ENCODE assay signal across 18 cellular contexts in the genomic region with DNA sequence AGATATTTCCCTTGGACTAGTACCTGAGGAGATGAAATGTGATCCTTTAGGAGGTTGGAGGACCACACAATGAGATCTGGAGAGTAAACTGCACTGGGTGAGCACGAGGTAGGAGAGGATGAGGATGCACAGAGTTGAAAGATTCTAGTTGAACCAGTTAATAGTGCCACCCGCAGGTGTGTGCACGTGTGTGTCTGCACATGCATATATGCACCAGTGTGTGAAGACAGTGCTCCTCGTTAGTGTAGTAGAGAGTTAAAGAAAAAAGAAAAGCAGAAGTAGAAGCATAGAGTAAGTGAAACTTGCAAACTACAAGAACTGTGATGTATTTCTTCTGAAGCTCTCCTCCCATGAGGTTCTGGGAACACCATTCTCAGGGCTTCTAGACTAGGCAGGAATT. TPM values are rescaled to one million over a fixed set of nuclear protein-coding genes. Genes with fewer than 3 reads are reported as not detected.
DNase-seq lines count a peak whose midpoint lies in the region; ATAC-seq and TF ChIP-seq lines count a peak whose summit lies in the region.
"Had no signal": no experiment of that assay in that cellular context is flagged by ENCODE, and none has a peak within 500 bp of the region (broad histone marks: within the 10 kb centered on the region; RNA-seq: fewer than 3 reads in every experiment).

No MANE protein-coding gene starts in this region.

- peaks cover 0 to 6% (median 0%) of the 10 kb centered on the region in 11 donors for H3K9me3 Mint-ChIP-seq in naive thymus-derived CD4-positive, alpha-beta T cell
- H3K9me3 Mint-ChIP-seq in activated naive CD4-positive, alpha-beta T cell treated with anti-CD3 and anti-CD28 coated beads, Interleukin-2, amount 50 U/mL, for 72 hours = peaks cover 4 to 12% of the 10 kb centered on the region in 2 donors
- H3K9me3 Mint-ChIP-seq: nephron had no signal

- CTCF ChIA-PET in naive thymus-derived CD4-positive, alpha-beta T cell (lab: Charles Lee) = no interaction called here

- H3K9me2 ChIP-seq in Loucy (replicated peaks; ENCODE audit: low read depth, low read length) = no peaks in the 10 kb centered on the region

- H2AFZ ChIP-seq in Loucy (ENCODE audit: low read length) = no peak overlapping the region

- no peaks in the 10 kb centered on the region for H3K4me1 Mint-ChIP-seq in naive thymus-derived CD4-positive, alpha-beta T cell

- no peak overlapping the region for H3K4me3 Mint-ChIP-seq in naive thymus-derived CD4-positive, alpha-beta T cell
- H3K4me3 Mint-ChIP-seq: nephron had no signal

- intact Hi-C loops in naive thymus-derived CD4-positive, alpha-beta T cell (cut with micrococcal nuclease) = no loop called here
- intact Hi-C loops in ovary (cut with DNase I) = no loop called here

- H3K27me3 ChIP-seq in Loucy (ENCODE audit: insufficient read depth, low read length, poor library complexity, severe bottlenecking) (no peaks in the 10 kb centered on the region), ovary (no peaks in the 10 kb centered on the region)
- no peaks in the 10 kb centered on the region for H3K27me3 ChIP-seq in naive thymus-derived CD4-positive, alpha-beta T cell (ENCODE audit: control insufficient read depth in 2 of 2, insufficient read depth in 2 of 2, low read length in 2 of 2)
- H3K27me3 ChIP-seq: transverse colon had no signal

- H3K27ac ChIP-seq in naive thymus-derived CD4-positive, alpha-beta T cell (ENCODE audit: low read depth, low read length) = no peak overlapping the region
- H3K27ac ChIP-seq in ovary = no peak overlapping the region
- H3K27ac ChIP-seq: transverse colon had no signal

- peaks cover 5% of the 10 kb centered on the region; the same call in 1 of the 2 replicates for H3K36me3 ChIP-seq in Loucy (ENCODE audit: insufficient read depth, low read length)
- H3K36me3 ChIP-seq in naive thymus-derived CD4-positive, alpha-beta T cell (ENCODE audit: control insufficient read depth in 2 of 3, insufficient read depth in 3 of 3, low read length in 3 of 3) = no peaks in the 10 kb centered on the region
- H3K36me3 ChIP-seq in ovary = no peaks in the 10 kb centered on the region
- H3K36me3 ChIP-seq: transverse colon had no signal

- H3K4me3 ChIP-seq in Loucy (ENCODE audit: low read length, poor library complexity, severe bottlenecking) (peak overlapping the region; percentile 50), ovary (no peak overlapping the region)
- H3K4me3 ChIP-seq in naive thymus-derived CD4-positive, alpha-beta T cell (ENCODE audit: low read length) = no peak overlapping the region
- H3K4me3 ChIP-seq: transverse colon had no signal

- H3F3A ChIP-seq in Loucy (ENCODE audit: low read depth) = no peaks in the 10 kb centered on the region

- POLR2A ChIA-PET in naive thymus-derived CD4-positive, alpha-beta T cell (lab: Charles Lee) = no interaction called here

- no peak for TF ChIP-seq EP300 in ovary (IDR thresholded peaks at IDR 0.05)

- peaks cover 24 to 38% (median 29%) of the 10 kb centered on the region in 5 donors for H3K27me3 Mint-ChIP-seq in naive thymus-derived CD4-positive, alpha-beta T cell

- H3K9me3 ChIP-seq in Loucy (ENCODE audit: insufficient read depth, low read depth, low read length) (no peaks in the 10 kb centered on the region), ovary (no peaks in the 10 kb centered on the region)
- no peaks in the 10 kb centered on the region for H3K9me3 ChIP-seq in naive thymus-derived CD4-positive, alpha-beta T cell (ENCODE audit: control insufficient read depth in 2 of 3, low read length in 3 of 3)
- H3K9me3 ChIP-seq: transverse colon had no signal

- H3K4me1 ChIP-seq in Loucy (ENCODE audit: insufficient read depth, low read length, poor library complexity, severe bottlenecking) (peaks cover 71% of the 10 kb centered on the region), ovary (ENCODE audit: insufficient read depth) (no peaks in the 10 kb centered on the region)
- H3K4me1 ChIP-seq in naive thymus-derived CD4-positive, alpha-beta T cell (ENCODE audit: control insufficient read depth in 2 of 2, insufficient read depth in 2 of 2, low read length in 2 of 2) = no peaks in the 10 kb centered on the region
- H3K4me1 ChIP-seq: transverse colon had no signal

- TF ChIP-seq POLR2A in ovary (IDR thresholded peaks at IDR 0.05) = no peak

- peaks cover 75% of the 10 kb centered on the region for H4K20me1 ChIP-seq in Loucy (ENCODE audit: insufficient read depth, low read length, poor library complexity, severe bottlenecking)

- peaks cover 100% of the 10 kb centered on the region for H3K79me2 ChIP-seq in Loucy (ENCODE audit: insufficient read depth, low read length)

- H3K27ac Mint-ChIP-seq in naive thymus-derived CD4-positive, alpha-beta T cell = no peak overlapping the region
- no peak overlapping the region for H3K27ac Mint-ChIP-seq in activated naive CD4-positive, alpha-beta T cell treated with anti-CD3 and anti-CD28 coated beads, Interleukin-2, amount 50 U/mL, for 72 hours
- H3K27ac Mint-ChIP-seq: nephron had no signal

- TF ChIP-seq CTCF in Loucy (conservative IDR thresholded peaks at IDR 0.05; ENCODE audit: low read length) = peak; percentile 31
- no peak for TF ChIP-seq CTCF in ovary (IDR thresholded peaks at IDR 0.05)

- H3K4me2 ChIP-seq in Loucy (ENCODE audit: low read depth, low read length, poor library complexity, severe bottlenecking) = peak overlapping the region; percentile 94

- 72 to 85% (median 76%) methylated on average over 4 of the region's 4 CpGs for WGBS in ovary, 3 donors

- no peaks in the 10 kb centered on the region for H3K36me3 Mint-ChIP-seq in naive thymus-derived CD4-positive, alpha-beta T cell
- H3K36me3 Mint-ChIP-seq in activated naive CD4-positive, alpha-beta T cell treated with anti-CD3 and anti-CD28 coated beads, Interleukin-2, amount 50 U/mL, for 72 hours = peaks cover 4 to 13% of the 10 kb centered on the region in 2 donors

- peak; percentile 83 for ATAC-seq in GM18519 (IDR thresholded peaks at IDR 0.05; ENCODE audit: low FRiP score, unreplicated experiment)
- peak; percentile 67 for ATAC-seq in GM21619 (IDR thresholded peaks at IDR 0.05; ENCODE audit: unreplicated experiment)
- ATAC-seq in naive thymus-derived CD4-positive, alpha-beta T cell = peak; percentile 22
- ATAC-seq in activated naive CD4-positive, alpha-beta T cell treated with anti-CD3 and anti-CD28 coated beads, Interleukin-2, amount 50 U/mL, for 72 hours = no peak

- no peak overlapping the region for H3K9ac ChIP-seq in Loucy (ENCODE audit: low read depth, low read length, poor library complexity, severe bottlenecking)

- DNase-seq in naive thymus-derived CD4-positive, alpha-beta T cell = no peak
- DNase-seq in activated CD4-positive, alpha-beta T cell treated with anti-CD3 and anti-CD28 coated beads for 1 hour = no peak
- DNase-seq in ovary = no peak
- no peak for DNase-seq in activated naive CD4-positive, alpha-beta T cell (lab: John Stamatoyannopoulos, UW)
- no peak for DNase-seq in activated naive CD4-positive, alpha-beta T cell treated with anti-CD3 and anti-CD28 coated beads, Interleukin-2, amount 50 U/mL, for 72 hours (ENCODE audit: low spot score in 2 of 2)
- DNase-seq: AML-193; DMS79; NCI-H1417 treated with DMSO at 0.1 percent for 48 hours; NCI-H524; RPMI8226; stimulated activated CD4-positive, alpha-beta T cell treated with anti-CD3 and anti-CD28 coated beads, Interleukin-1b, Interleukin-23, amount 100 ng/mL, for 48 hours; stimulated activated CD8-positive, alpha-beta memory T cell treated with anti-CD3 and anti-CD28 coated beads, Interleukin-4, amount 100 ng/mL, for 48 hours; T-helper 2 cell; transverse colon had no signal

RNA-seq across cellular contexts. Expression of gene MED12L, which starts 8.4 kb away (rescaled TPM):
- 1 to 10 TPM in 2 of 5 experiments, under 1 TPM in 3; 0.32 to 4.9 (median 0.68) TPM for total RNA-seq in naive thymus-derived CD4-positive, alpha-beta T cell
- not detected for polyA plus RNA-seq in naive thymus-derived CD4-positive, alpha-beta T cell
- total RNA-seq in ovary = 1 to 10 TPM in 3 of 7 donors, under 1 TPM in 4; 0.65 to 2.4 (median 0.78) TPM
- under 1 TPM; 0.15 to 0.20 TPM for polyA plus RNA-seq in ovary
- total RNA-seq in activated naive CD4-positive, alpha-beta T cell treated with anti-CD3 and anti-CD28 coated beads, Interleukin-2, amount 50 U/mL, for 72 hours = 1 to 10 TPM; 1.5 to 6.9 TPM

Comparison
In these comparisons a context has a peak if more than half of its experiments do, and no peak if none do; other contexts are left out.
1. ATAC-seq: peak in GM18519 (single experiment), GM21619 (single experiment) and naive thymus-derived CD4-positive, alpha-beta T cell (single experiment); none in activated naive CD4-positive, alpha-beta T cell treated with anti-CD3 and anti-CD28 coated beads, Interleukin-2, amount 50 U/mL, for 72 hours (0 of 2).